ENCODE assay signal across 7 cellular contexts in the genomic region with DNA sequence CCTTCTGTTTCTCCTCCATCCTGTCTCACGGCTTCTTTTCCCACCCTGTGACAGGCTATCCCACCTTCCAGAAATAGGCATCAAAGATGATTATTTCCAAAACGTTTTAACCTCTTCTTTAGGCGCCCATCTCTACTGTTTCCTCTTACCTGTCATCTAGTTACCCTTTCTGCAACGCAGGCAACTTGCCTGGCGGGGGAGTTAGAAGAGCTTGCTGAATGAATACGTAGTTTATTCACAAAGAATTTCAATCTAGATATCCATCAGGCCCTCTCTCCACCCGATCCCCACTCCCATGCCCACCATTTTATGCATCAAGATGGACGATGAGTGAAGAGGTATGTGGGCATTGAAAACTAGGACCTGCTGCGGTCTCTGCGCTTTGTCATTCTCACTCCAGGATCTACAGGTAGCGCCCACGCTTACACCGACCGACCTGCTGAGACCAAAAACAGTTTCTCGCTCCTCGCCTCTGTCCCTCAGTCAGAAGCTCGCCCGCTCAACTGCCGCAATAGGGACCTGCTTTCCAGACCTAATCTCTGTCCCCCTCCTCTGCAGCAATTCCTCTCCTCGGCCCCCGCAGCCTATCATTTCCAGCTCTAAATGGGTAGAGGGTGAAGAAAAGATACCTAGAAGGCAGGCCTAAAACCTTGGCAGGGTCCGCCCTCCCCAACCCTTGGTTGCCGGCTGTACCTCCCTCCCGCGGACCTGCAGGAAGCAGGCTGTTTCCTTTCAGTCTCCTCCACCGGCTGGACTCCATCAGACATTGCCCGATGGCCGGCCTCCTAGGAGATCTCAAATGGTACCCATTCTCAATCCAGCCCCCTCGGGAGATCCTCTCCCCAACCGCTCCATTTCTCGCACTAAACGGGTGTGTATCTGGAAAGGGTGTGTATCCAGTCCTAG. TPM values are rescaled to one million over a fixed set of nuclear protein-coding genes. Genes with fewer than 3 reads are reported as not detected.
DNase-seq lines count a peak whose midpoint lies in the region; ATAC-seq and TF ChIP-seq lines count a peak whose summit lies in the region.

No MANE protein-coding gene starts in this region.

- peaks cover 0 to 5% (median 0%) of the 10 kb centered on the region in 4 donors for H3K27me3 ChIP-seq in esophagus squamous epithelium

- no peak for TF ChIP-seq POLR2A in esophagus squamous epithelium (IDR thresholded peaks at IDR 0.05)

- H3K36me3 ChIP-seq in esophagus squamous epithelium = no peaks in the 10 kb centered on the region

- intact Hi-C loops in esophagus squamous epithelium (cut with DNase I) = no loop called here

- CTCF ChIA-PET in activated CD8-positive, alpha-beta memory T cell treated with anti-CD3 and anti-CD28 coated beads, Interleukin-2, amount 10 ng/mL, durations not matched to agents 7 days and 5 days (lab: Charles Lee) = no interaction called here

- H3K27ac ChIP-seq in esophagus squamous epithelium = peak overlapping the region in 3 of 4 donors; percentile 36 to 40 (median 40)

- TF ChIP-seq CTCF in esophagus squamous epithelium (IDR thresholded peaks at IDR 0.05) = no peak

- 2 to 45% methylated on average over 17 to 30 of the region's 32 CpGs for WGBS in esophagus squamous epithelium, 2 donors

- H3K27me3 Mint-ChIP-seq in activated CD8-positive, alpha-beta memory T cell treated with anti-CD3 and anti-CD28 coated beads, Interleukin-2, amount 10 ng/mL, durations not matched to agents 7 days and 5 days = peaks cover 3% of the 10 kb centered on the region

- peak overlapping the region; percentile 86 for H3K27ac Mint-ChIP-seq in activated CD8-positive, alpha-beta memory T cell treated with anti-CD3 and anti-CD28 coated beads, Interleukin-2, amount 10 ng/mL, durations not matched to agents 7 days and 5 days

- no peaks in the 10 kb centered on the region for H3K9me3 Mint-ChIP-seq in activated CD8-positive, alpha-beta memory T cell treated with anti-CD3 and anti-CD28 coated beads, Interleukin-2, amount 10 ng/mL, durations not matched to agents 7 days and 5 days (ENCODE audit: low read depth)

- ATAC-seq in GM21360 (IDR thresholded peaks at IDR 0.05; ENCODE audit: unreplicated experiment) (peak; percentile 35), HG03432 (IDR thresholded peaks at IDR 0.05; ENCODE audit: unreplicated experiment) (peak; percentile 40)
- peak; percentile 69 for ATAC-seq in activated CD8-positive, alpha-beta memory T cell treated with anti-CD3 and anti-CD28 coated beads, Interleukin-2, amount 10 ng/mL, durations not matched to agents 7 days and 5 days

- DNase-seq in activated CD8-positive, alpha-beta memory T cell treated with anti-CD3 and anti-CD28 coated beads, Interleukin-2, amount 10 ng/mL, durations not matched to agents 7 days and 5 days = peak; percentile 40
- DNase-seq in esophagus squamous epithelium (lab: John Stamatoyannopoulos, UW) (no peak), pons (ENCODE audit: low spot score) (peak; percentile 4), NCI-H2081 (lab: John Stamatoyannopoulos, UW) (no peak), AML-193 (lab: John Stamatoyannopoulos, UW) (no peak)

- peak overlapping the region; percentile 91 for H3K4me3 Mint-ChIP-seq in activated CD8-positive, alpha-beta memory T cell treated with anti-CD3 and anti-CD28 coated beads, Interleukin-2, amount 10 ng/mL, durations not matched to agents 7 days and 5 days

- H3K4me1 Mint-ChIP-seq in activated CD8-positive, alpha-beta memory T cell treated with anti-CD3 and anti-CD28 coated beads, Interleukin-2, amount 10 ng/mL, durations not matched to agents 7 days and 5 days = peaks cover 10% of the 10 kb centered on the region

- H3K4me1 ChIP-seq in esophagus squamous epithelium = peaks cover 0 to 15% (median 0%) of the 10 kb centered on the region in 3 donors

- H3K36me3 Mint-ChIP-seq in activated CD8-positive, alpha-beta memory T cell treated with anti-CD3 and anti-CD28 coated beads, Interleukin-2, amount 10 ng/mL, durations not matched to agents 7 days and 5 days = no peaks in the 10 kb centered on the region

- H3K9me3 ChIP-seq in esophagus squamous epithelium = no peaks in the 10 kb centered on the region

- H3K4me3 ChIP-seq in esophagus squamous epithelium = peak overlapping the region; percentile 23 to 64 (median 49)

RNA-seq across cellular contexts. Expression of gene BEX5, which starts 0.6 kb away (rescaled TPM):
- total RNA-seq in activated CD8-positive, alpha-beta memory T cell treated with anti-CD3 and anti-CD28 coated beads, Interleukin-2, amount 10 ng/mL, durations not matched to agents 7 days and 5 days = 1 to 10 TPM; 2.1 to 2.4 TPM
- 1 to 10 TPM in 2 of 4 donors, not detected in 2; 1.5 to 2.3 TPM for total RNA-seq in esophagus squamous epithelium

RNA-seq across cellular contexts. Expression of gene TCEAL6, which starts 12.9 kb away (rescaled TPM):
- not detected for total RNA-seq in activated CD8-positive, alpha-beta memory T cell treated with anti-CD3 and anti-CD28 coated beads, Interleukin-2, amount 10 ng/mL, durations not matched to agents 7 days and 5 days
- total RNA-seq in esophagus squamous epithelium = not detected

RNA-seq across cellular contexts. Expression of gene TCEAL2, which starts 29.7 kb away (rescaled TPM):
- not detected for total RNA-seq in activated CD8-positive, alpha-beta memory T cell treated with anti-CD3 and anti-CD28 coated beads, Interleukin-2, amount 10 ng/mL, durations not matched to agents 7 days and 5 days
- 1 to 10 TPM in 1 of 4 donors, under 1 TPM in 2, not detected in 1; 0.35 to 3.2 (median 0.57) TPM for total RNA-seq in esophagus squamous epithelium

RNA-seq across cellular contexts. Expression of gene TCP11X1, which starts 59.9 kb away (rescaled TPM):
- not detected for total RNA-seq in activated CD8-positive, alpha-beta memory T cell treated with anti-CD3 and anti-CD28 coated beads, Interleukin-2, amount 10 ng/mL, durations not matched to agents 7 days and 5 days
- not detected for total RNA-seq in esophagus squamous epithelium

Comparison
In these comparisons a context has a peak if more than half of its experiments do, and no peak if none do; other contexts are left out.
1. DNase-seq: peak in activated CD8-positive, alpha-beta memory T cell treated with anti-CD3 and anti-CD28 coated beads, Interleukin-2, amount 10 ng/mL, durations not matched to agents 7 days and 5 days (single experiment) and pons (single experiment); none in esophagus squamous epithelium (single experiment), NCI-H2081 (0 of 2) and AML-193 (0 of 2).
2. Peak in every context shown above with its lines, with median percentiles within 50 percentile points of each other: ATAC-seq.